11 cellular contexts compared by ENCODE assay signal in genomic region chr3:123385981-123386380, GRCh38.
DNase-seq lines count a peak whose midpoint lies in the region; ATAC-seq and TF ChIP-seq lines count a peak whose summit lies in the region.
"Had no signal": no experiment of that assay in that cellular context is flagged by ENCODE, and none has a peak within 500 bp of the region (broad histone marks: within the 10 kb centered on the region; RNA-seq: fewer than 3 reads in every experiment).

No MANE protein-coding gene starts in this region.

- WGBS in mammary epithelial cell (ENCODE audit: low coverage, missing lambda C conversion rate), result 13% methylated on average over 8 of the region's 8 CpGs

- no peaks in the 10 kb centered on the region for H3K27me3 ChIP-seq in mammary epithelial cell (ENCODE audit: insufficient read depth, low read length)

- ATAC-seq in left colon, result peak; percentile 32

- no peaks in the 10 kb centered on the region for H3K79me2 ChIP-seq in mammary epithelial cell (ENCODE audit: insufficient read depth, low read length)

- in situ Hi-C loops in mammary epithelial cell (cut with MboI; ENCODE audit: low sequenced_read_pairs in 2 of 2) (no loop called here), G401 (cut with HindIII; ENCODE audit: low sequenced_read_pairs) (no loop called here)

- no peaks in the 10 kb centered on the region for H4K20me1 ChIP-seq in mammary epithelial cell (ENCODE audit: insufficient read depth, low read length)

- no peaks in the 10 kb centered on the region for H3K9me3 ChIP-seq in mammary epithelial cell (replicated peaks; ENCODE audit: insufficient read depth, low read length)

- H3K36me3 ChIP-seq in mammary epithelial cell (ENCODE audit: insufficient read depth, low read length), result no peaks in the 10 kb centered on the region

- TF ChIP-seq CTCF in mammary epithelial cell (conservative IDR thresholded peaks at IDR 0.05 in 1 of 2, IDR thresholded peaks at IDR 0.05 in 1 of 2; ENCODE audit: extremely low read depth in 1 of 2, insufficient read depth in 1 of 2, low read depth in 1 of 2, low read length in 2 of 2), result no peak

- no peak overlapping the region for H3K9ac ChIP-seq in mammary epithelial cell (ENCODE audit: insufficient read depth, low read length)

- BruUV-seq in mammary epithelial cell (replicated peaks; lab: Mats Ljungman, UMichigan), result no TSS peak

- no peak overlapping the region for H3K4me3 ChIP-seq in mammary epithelial cell (replicated peaks in 1 of 3; ENCODE audit: insufficient read depth in 1 of 3, low read depth in 2 of 3, low read length in 3 of 3)

- H2AFZ ChIP-seq in mammary epithelial cell (ENCODE audit: low read depth, low read length), result no peak overlapping the region

- no peak overlapping the region for H3K4me2 ChIP-seq in mammary epithelial cell (ENCODE audit: insufficient read depth, low read depth, low read length)

- dilution Hi-C loops in mammary epithelial cell (cut with HindIII; ENCODE audit: low sequenced_read_pairs), result no loop called here

- peak; percentile 40 for DNase-seq in DMS53 (lab: John Stamatoyannopoulos, UW)
- DNase-seq in DMS53 treated with DMSO at 0.1 percent for 48 hours (lab: John Stamatoyannopoulos, UW; ENCODE audit: unreplicated experiment), result no peak
- DNase-seq in mammary epithelial cell, result peak; percentile 21
- DNase-seq in left colon, result no peak
- peak; percentile 65 for DNase-seq in ureter (ENCODE audit: low spot score)
- no peak for DNase-seq in kidney glomerular epithelial cell (lab: John Stamatoyannopoulos, UW)
- no peak for DNase-seq in NCI-H1048 (lab: John Stamatoyannopoulos, UW)
- no peak for DNase-seq in G401 (ENCODE audit: low spot score)
- DNase-seq: 8988T, NCI-H2171 treated with DMSO at 0.1 percent for 48 hours had no signal

- CTCF ChIA-PET in mammary epithelial cell (lab: Charles Lee; ENCODE audit: low non-redundant PET), result interaction anchor here (0.5 kb wide), 1 partner anchor 1390 kb away, joined by 3 read pairs; no protein-coding TSS in a partner anchor

- H3K4me1 ChIP-seq in mammary epithelial cell (ENCODE audit: insufficient read depth, low read length), result no peaks in the 10 kb centered on the region

- intact Hi-C loops in mammary epithelial cell (cut with micrococcal nuclease) (no loop called here), left colon (cut with DNase I, micrococcal nuclease) (no loop called here)

- no peak overlapping the region for H3K27ac ChIP-seq in mammary epithelial cell (ENCODE audit: insufficient read depth, low read depth, low read length)
- H3K27ac ChIP-seq: epithelial cell of prostate had no signal

Comparison
In these comparisons a context has a peak if more than half of its experiments do, and no peak if none do; other contexts are left out.
1. DNase-seq: peak in DMS53 (single experiment), mammary epithelial cell (single experiment) and ureter (single experiment); none in DMS53 treated with DMSO at 0.1 percent for 48 hours (single experiment), left colon (0 of 2), kidney glomerular epithelial cell (single experiment), NCI-H1048 (single experiment) and G401 (single experiment).